Comparison of ENCODE assay signal across 8 cellular contexts in the genomic region with DNA sequence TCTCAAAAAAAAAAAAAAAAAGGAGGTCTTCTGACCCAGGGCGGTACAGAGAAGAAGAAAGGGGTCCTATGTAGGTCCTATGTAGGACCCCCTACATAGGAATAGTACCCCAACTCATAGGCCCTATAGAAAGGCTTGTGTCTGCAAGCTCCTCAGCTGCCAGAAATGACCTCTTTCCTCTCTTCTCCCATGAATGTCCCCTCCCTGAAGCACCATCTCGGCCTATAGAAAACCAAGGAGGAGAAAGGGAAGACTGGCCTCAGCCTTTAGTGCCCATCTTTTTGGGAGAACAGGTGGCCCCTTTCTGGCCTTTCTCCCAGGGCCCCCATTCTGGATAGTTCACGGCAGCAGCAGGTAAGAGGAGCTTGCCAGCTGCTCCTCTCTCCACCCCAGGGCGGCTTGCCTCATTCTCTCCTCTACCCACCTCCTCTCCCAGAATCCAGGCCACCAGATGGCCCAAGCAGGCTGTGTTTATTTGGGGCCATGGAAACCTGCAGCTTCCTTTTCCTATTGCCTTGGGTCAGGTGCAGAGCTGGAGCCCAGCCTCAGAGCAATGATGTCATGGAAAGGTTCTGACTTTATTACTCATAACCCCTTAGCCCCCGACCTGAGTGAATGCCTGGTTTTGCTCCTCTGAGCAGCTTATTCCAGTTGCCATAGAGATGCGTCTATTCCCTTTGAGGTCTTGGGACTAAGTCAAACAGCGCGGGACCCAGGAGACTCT. TPM values are rescaled to one million over a fixed set of nuclear protein-coding genes. Genes with fewer than 3 reads are reported as not detected.
DNase-seq lines count a peak whose midpoint lies in the region; ATAC-seq, FAIRE-seq and TF ChIP-seq lines count a peak whose summit lies in the region.

No MANE protein-coding gene starts in this region.

- TF ChIP-seq CTCF in endothelial cell (IDR thresholded peaks at IDR 0.05; ENCODE audit: unreplicated experiment) (no peak), neural progenitor cell (IDR thresholded peaks at IDR 0.05) (no peak)

- no peak overlapping the region for H3K4me2 ChIP-seq in neural progenitor cell

- H3K9ac ChIP-seq in neural progenitor cell = no peak overlapping the region

- peak overlapping the region; percentile 41 for H3K27ac Mint-ChIP-seq in activated CD4-positive, alpha-beta T cell treated with anti-CD3 and anti-CD28 coated beads, Interleukin-2, amount 10 ng/mL, durations not matched to agents 24 days and 14 days
- H3K27ac Mint-ChIP-seq in endothelial cell (ENCODE audit: unreplicated experiment) = peak overlapping the region; percentile 97
- H3K27ac Mint-ChIP-seq in neural progenitor cell = peak overlapping the region; percentile 80

- H3K27ac ChIP-seq in neural progenitor cell = no peak overlapping the region

- H3K27me3 ChIP-seq in neural progenitor cell = no peaks in the 10 kb centered on the region

- ATAC-seq in HG03095 (IDR thresholded peaks at IDR 0.05; ENCODE audit: unreplicated experiment) (no peak), HG02610 (IDR thresholded peaks at IDR 0.05; ENCODE audit: unreplicated experiment) (no peak), GM18909 (IDR thresholded peaks at IDR 0.05; ENCODE audit: poor library complexity, unreplicated experiment) (no peak)

- peaks cover 8% of the 10 kb centered on the region for H3K36me3 Mint-ChIP-seq in activated CD4-positive, alpha-beta T cell treated with anti-CD3 and anti-CD28 coated beads, Interleukin-2, amount 10 ng/mL, durations not matched to agents 24 days and 14 days (ENCODE audit: low read depth)
- H3K36me3 Mint-ChIP-seq in endothelial cell (ENCODE audit: low read depth, unreplicated experiment) = peaks cover 7% of the 10 kb centered on the region
- H3K36me3 Mint-ChIP-seq in neural progenitor cell = peaks cover 6% of the 10 kb centered on the region

- H3K4me1 Mint-ChIP-seq in activated CD4-positive, alpha-beta T cell treated with anti-CD3 and anti-CD28 coated beads, Interleukin-2, amount 10 ng/mL, durations not matched to agents 24 days and 14 days = peaks cover 21% of the 10 kb centered on the region
- H3K4me1 Mint-ChIP-seq in endothelial cell (ENCODE audit: unreplicated experiment) (peaks cover 22% of the 10 kb centered on the region), neural progenitor cell (peaks cover 27% of the 10 kb centered on the region)

- FAIRE-seq in RCC 7860 (lab: Jason Lieb, UNC) = no peak

- H3K36me3 ChIP-seq in neural progenitor cell = no peaks in the 10 kb centered on the region

- H3K27me3 Mint-ChIP-seq in activated CD4-positive, alpha-beta T cell treated with anti-CD3 and anti-CD28 coated beads, Interleukin-2, amount 10 ng/mL, durations not matched to agents 24 days and 14 days = no peaks in the 10 kb centered on the region
- H3K27me3 Mint-ChIP-seq in endothelial cell (ENCODE audit: unreplicated experiment) (peaks cover 6% of the 10 kb centered on the region), neural progenitor cell (ENCODE audit: insufficient read depth, low read depth) (peaks cover 2% of the 10 kb centered on the region)

- H4K20me1 ChIP-seq in neural progenitor cell (ENCODE audit: low read depth) = no peaks in the 10 kb centered on the region

- H3K9me3 ChIP-seq in neural progenitor cell (ENCODE audit: low read depth) = no peaks in the 10 kb centered on the region

- no peak overlapping the region for H2AFZ ChIP-seq in neural progenitor cell (replicated peaks)

- peak; percentile 61 for DNase-seq in activated CD4-positive, alpha-beta T cell treated with anti-CD3 and anti-CD28 coated beads, Interleukin-2, amount 10 ng/mL, durations not matched to agents 24 days and 14 days
- DNase-seq in activated CD4-positive, alpha-beta T cell treated with anti-CD3 and anti-CD28 coated beads, Interleukin-2, amount 50 U/mL, for 4 hours = no peak
- DNase-seq in RCC 7860 (ENCODE audit: low spot score) (peak; percentile 37), endothelial cell (ENCODE audit: low spot score) (peak; percentile 66), neural progenitor cell (ENCODE audit: low spot score) (no peak)

- peaks cover 21% of the 10 kb centered on the region for H3F3A ChIP-seq in neural progenitor cell (ENCODE audit: low read depth)

- H3K79me2 ChIP-seq in neural progenitor cell (ENCODE audit: low read depth) = peaks cover 28% of the 10 kb centered on the region

- H3K4me3 Mint-ChIP-seq in activated CD4-positive, alpha-beta T cell treated with anti-CD3 and anti-CD28 coated beads, Interleukin-2, amount 10 ng/mL, durations not matched to agents 24 days and 14 days = peak overlapping the region; percentile 53
- H3K4me3 Mint-ChIP-seq in endothelial cell (ENCODE audit: unreplicated experiment) (peak overlapping the region; percentile 18), neural progenitor cell (peak overlapping the region; percentile 39)

- peaks cover 14% of the 10 kb centered on the region for H3K4me1 ChIP-seq in neural progenitor cell

- no peak overlapping the region for H3K4me3 ChIP-seq in neural progenitor cell

- no peaks in the 10 kb centered on the region for H3K9me3 Mint-ChIP-seq in activated CD4-positive, alpha-beta T cell treated with anti-CD3 and anti-CD28 coated beads, Interleukin-2, amount 10 ng/mL, durations not matched to agents 24 days and 14 days
- H3K9me3 Mint-ChIP-seq in endothelial cell (ENCODE audit: unreplicated experiment) = no peaks in the 10 kb centered on the region
- no peaks in the 10 kb centered on the region for H3K9me3 Mint-ChIP-seq in neural progenitor cell

- intact Hi-C loops in activated CD4-positive, alpha-beta T cell treated with anti-CD3 and anti-CD28 coated beads, Interleukin-2, amount 10 ng/mL, durations not matched to agents 24 days and 14 days (cut with micrococcal nuclease) = no loop called here

RNA-seq across cellular contexts. Expression of a gene that starts 1.6 kb away (rescaled TPM):
- total RNA-seq in activated CD4-positive, alpha-beta T cell treated with anti-CD3 and anti-CD28 coated beads, Interleukin-2, amount 10 ng/mL, durations not matched to agents 24 days and 14 days = 73.3 and 74.3 TPM in 2 replicates
- total RNA-seq in endothelial cell (ENCODE audit: unreplicated experiment) (16.2 TPM), neural progenitor cell (ENCODE audit: low replicate concordance) (50.8 and 52.8 TPM in 2 replicates)

RNA-seq across cellular contexts. Expression of a gene that starts 23.4 kb away (rescaled TPM):
- 1.4 and 1.8 TPM in 2 replicates for total RNA-seq in activated CD4-positive, alpha-beta T cell treated with anti-CD3 and anti-CD28 coated beads, Interleukin-2, amount 10 ng/mL, durations not matched to agents 24 days and 14 days
- total RNA-seq in endothelial cell (ENCODE audit: unreplicated experiment) = 33.2 TPM
- 4.0 and 15.8 TPM in 2 replicates for total RNA-seq in neural progenitor cell (ENCODE audit: low replicate concordance)

RNA-seq across cellular contexts. Expression of a gene that starts 35.9 kb away (rescaled TPM):
- total RNA-seq in activated CD4-positive, alpha-beta T cell treated with anti-CD3 and anti-CD28 coated beads, Interleukin-2, amount 10 ng/mL, durations not matched to agents 24 days and 14 days = 158 and 161 TPM in 2 replicates
- total RNA-seq in endothelial cell (ENCODE audit: unreplicated experiment) (179 TPM), neural progenitor cell (ENCODE audit: low replicate concordance) (209 and 268 TPM in 2 replicates)

RNA-seq across cellular contexts. Expression of a gene that starts 36.2 kb away (rescaled TPM):
- 18.7 and 19.0 TPM in 2 replicates for total RNA-seq in activated CD4-positive, alpha-beta T cell treated with anti-CD3 and anti-CD28 coated beads, Interleukin-2, amount 10 ng/mL, durations not matched to agents 24 days and 14 days
- total RNA-seq in endothelial cell (ENCODE audit: unreplicated experiment) (33.5 TPM), neural progenitor cell (ENCODE audit: low replicate concordance) (28.9 and 32.9 TPM in 2 replicates)

RNA-seq across cellular contexts. Expression of a gene that starts 38.3 kb away (rescaled TPM):
- total RNA-seq in activated CD4-positive, alpha-beta T cell treated with anti-CD3 and anti-CD28 coated beads, Interleukin-2, amount 10 ng/mL, durations not matched to agents 24 days and 14 days = 0.17 TPM in 1 of 2 replicates, not detected in the other
- total RNA-seq in endothelial cell (ENCODE audit: unreplicated experiment) (157 TPM), neural progenitor cell (ENCODE audit: low replicate concordance) (3.5 and 5.0 TPM in 2 replicates)

Comparison
In these comparisons a context has a peak if more than half of its experiments do, and no peak if none do; other contexts are left out.
1. DNase-seq: peak in activated CD4-positive, alpha-beta T cell treated with anti-CD3 and anti-CD28 coated beads, Interleukin-2, amount 10 ng/mL, durations not matched to agents 24 days and 14 days (single experiment), RCC 7860 (single experiment) and endothelial cell (single experiment); none in activated CD4-positive, alpha-beta T cell treated with anti-CD3 and anti-CD28 coated beads, Interleukin-2, amount 50 U/mL, for 4 hours (0 of 2) and neural progenitor cell (single experiment).
2. H3K27ac Mint-ChIP-seq: peak in every context shown above with its lines; median percentile 97 in endothelial cell; 80 in neural progenitor cell; 41 in activated CD4-positive, alpha-beta T cell treated with anti-CD3 and anti-CD28 coated beads, Interleukin-2, amount 10 ng/mL, durations not matched to agents 24 days and 14 days.
3. Peak in every context shown above with its lines, with median percentiles within 50 percentile points of each other: H3K4me3 Mint-ChIP-seq.